ENCODE assay signal across 15 cellular contexts in genomic region chr3:169348981-169349942, GRCh38.
DNase-seq lines count a peak whose midpoint lies in the region; ATAC-seq, FAIRE-seq and TF ChIP-seq lines count a peak whose summit lies in the region.
"Had no signal": no experiment of that assay in that cellular context is flagged by ENCODE, and none has a peak within 500 bp of the region (broad histone marks: within the 10 kb centered on the region; RNA-seq: fewer than 3 reads in every experiment).

No MANE protein-coding gene starts in this region.

- peak; percentile 60 for FAIRE-seq in endothelial cell of umbilical vein (lab: Jason Lieb, UNC)

- peak overlapping the region in 2 of 3 experiments; percentile 14 to 22 for H3K4me3 ChIP-seq in endothelial cell of umbilical vein (replicated peaks in 1 of 3; ENCODE audit: insufficient read depth in 1 of 3, low read depth in 1 of 3, low read length in 3 of 3)
- no peak overlapping the region for H3K4me3 ChIP-seq in right atrium auricular region
- no peak overlapping the region for H3K4me3 ChIP-seq in neural progenitor cell
- H3K4me3 ChIP-seq: BLaER1, tibial nerve had no signal

- TF ChIP-seq CTCF in Calu3 (IDR thresholded peaks at IDR 0.05; ENCODE audit: unreplicated experiment) (no peak), RWPE1 (conservative IDR thresholded peaks at IDR 0.05; ENCODE audit: low read depth) (no peak), endothelial cell of umbilical vein (IDR thresholded peaks at IDR 0.05; ENCODE audit: extremely low read depth in 1 of 2, insufficient read depth in 1 of 2, low read depth in 1 of 2, low read length in 2 of 2) (no peak), mesothelial cell of epicardium (IDR thresholded peaks at IDR 0.05; ENCODE audit: unreplicated experiment) (no peak), right atrium auricular region (IDR thresholded peaks at IDR 0.05) (no peak), neural progenitor cell (IDR thresholded peaks at IDR 0.05) (no peak)

- peaks cover 8% of the 10 kb centered on the region for H3K36me3 Mint-ChIP-seq in Calu3 (ENCODE audit: insufficient read depth, unreplicated experiment)
- H3K36me3 Mint-ChIP-seq in mesothelial cell of epicardium: no peaks in the 10 kb centered on the region
- H3K36me3 Mint-ChIP-seq in neural progenitor cell: no peaks in the 10 kb centered on the region

- BruUV-seq in Calu3 (replicated peaks; lab: Mats Ljungman, UMichigan) (TSS peak; percentile 73), endothelial cell of umbilical vein (replicated peaks; lab: Mats Ljungman, UMichigan) (no TSS peak)

- TF ChIP-seq POLR2A in endothelial cell of umbilical vein (IDR thresholded peaks at IDR 0.05; ENCODE audit: low read depth, low read length): no peak

- DNase-seq in Calu3 (peak; percentile 60), RWPE1 (ENCODE audit: low spot score) (peak; percentile 68), endothelial cell of umbilical vein (ENCODE audit: low read depth, low spot score) (peak; percentile 69), mesothelial cell of epicardium (ENCODE audit: low spot score in 2 of 2, unreplicated experiment in 2 of 2) (no peak), right atrium auricular region (ENCODE audit: low spot score) (no peak), neural progenitor cell (ENCODE audit: low spot score) (no peak)
- DNase-seq: aorta, GOT3, NCI-H2107, retina had no signal

- H3K4me3 Mint-ChIP-seq in Calu3 (ENCODE audit: low read depth, unreplicated experiment) (peak overlapping the region; percentile 65), mesothelial cell of epicardium (peak overlapping the region; percentile 11), neural progenitor cell (no peak overlapping the region)

- dilution Hi-C loops in endothelial cell of umbilical vein (cut with MboI; ENCODE audit: extremely low pct_ligation_motif_present, low sequenced_read_pairs): no loop called here

- H3K27ac ChIP-seq in RWPE1 (no peak overlapping the region), endothelial cell of umbilical vein (ENCODE audit: insufficient read depth, low read depth, low read length) (peak overlapping the region; percentile 78), right atrium auricular region (no peak overlapping the region), neural progenitor cell (no peak overlapping the region)
- H3K27ac ChIP-seq: BLaER1, KMS-11, tibial nerve had no signal

- H3K27me3 Mint-ChIP-seq in Calu3 (ENCODE audit: unreplicated experiment) (no peaks in the 10 kb centered on the region), mesothelial cell of epicardium (ENCODE audit: low read depth) (peaks cover 2% of the 10 kb centered on the region), neural progenitor cell (ENCODE audit: insufficient read depth, low read depth) (peaks cover 2% of the 10 kb centered on the region)

- ATAC-seq in HG03045 (IDR thresholded peaks at IDR 0.05; ENCODE audit: unreplicated experiment) (no peak), GM19455 (IDR thresholded peaks at IDR 0.05; ENCODE audit: unreplicated experiment) (no peak)

- H4K20me1 ChIP-seq in endothelial cell of umbilical vein (replicated peaks; ENCODE audit: control insufficient read depth, extremely low read depth, insufficient read depth, low read length): no peaks in the 10 kb centered on the region
- no peaks in the 10 kb centered on the region for H4K20me1 ChIP-seq in neural progenitor cell (ENCODE audit: low read depth)
- H4K20me1 ChIP-seq: BLaER1 had no signal

- peaks cover 17% of the 10 kb centered on the region for H3K4me1 ChIP-seq in endothelial cell of umbilical vein (ENCODE audit: control insufficient read depth, extremely low read depth, insufficient read depth, low read length)
- no peaks in the 10 kb centered on the region for H3K4me1 ChIP-seq in right atrium auricular region
- H3K4me1 ChIP-seq in neural progenitor cell: peaks cover 59% of the 10 kb centered on the region
- H3K4me1 ChIP-seq: BLaER1, tibial nerve had no signal

- H3K9me3 Mint-ChIP-seq in Calu3 (ENCODE audit: low read depth, unreplicated experiment): no peaks in the 10 kb centered on the region
- H3K9me3 Mint-ChIP-seq in mesothelial cell of epicardium: no peaks in the 10 kb centered on the region
- peaks cover 3% of the 10 kb centered on the region for H3K9me3 Mint-ChIP-seq in neural progenitor cell

- peak overlapping the region; percentile 15 for H3K9ac ChIP-seq in endothelial cell of umbilical vein (replicated peaks; ENCODE audit: extremely low read depth, insufficient read depth, low read length)
- no peak overlapping the region for H3K9ac ChIP-seq in neural progenitor cell
- H3K9ac ChIP-seq: BLaER1, KMS-11 had no signal

- peak overlapping the region; percentile 96 for H3K27ac Mint-ChIP-seq in Calu3 (ENCODE audit: unreplicated experiment)
- H3K27ac Mint-ChIP-seq in mesothelial cell of epicardium: peak overlapping the region; percentile 75
- H3K27ac Mint-ChIP-seq in neural progenitor cell: no peak overlapping the region

- H3K9me1 ChIP-seq in endothelial cell of umbilical vein (replicated peaks; ENCODE audit: control insufficient read depth, extremely low read depth, insufficient read depth, low read length): no peaks in the 10 kb centered on the region

- H2AFZ ChIP-seq in endothelial cell of umbilical vein (ENCODE audit: low read depth, low read length) (peak overlapping the region; percentile 86), neural progenitor cell (replicated peaks) (no peak overlapping the region)

- CTCF ChIA-PET in Calu3 (lab: Charles Lee): interaction anchor here (0.6 to 1.8 kb wide), 23 partner anchors 9 to 936 kb away, joined by 3 to 12 read pairs (median 4); no protein-coding TSS in a partner anchor
- CTCF ChIA-PET in RWPE1 (lab: Yijun Ruan, JAX): interaction anchor here (0.6 kb wide), 1 partner anchor 200 kb away, joined by 3 read pairs; no protein-coding TSS in a partner anchor
- CTCF ChIA-PET in endothelial cell of umbilical vein (lab: Charles Lee): no interaction called here

- H3K9me3 ChIP-seq in endothelial cell of umbilical vein (replicated peaks; ENCODE audit: control insufficient read depth, insufficient read depth, low read length) (no peaks in the 10 kb centered on the region), right atrium auricular region (no peaks in the 10 kb centered on the region), neural progenitor cell (ENCODE audit: low read depth) (no peaks in the 10 kb centered on the region)
- H3K9me3 ChIP-seq: BLaER1, tibial nerve had no signal

- H3K4me2 ChIP-seq in endothelial cell of umbilical vein (ENCODE audit: insufficient read depth, low read length): peak overlapping the region; percentile 85
- no peak overlapping the region for H3K4me2 ChIP-seq in neural progenitor cell
- H3K4me2 ChIP-seq: BLaER1, KMS-11 had no signal

- no peaks in the 10 kb centered on the region for H3K27me3 ChIP-seq in endothelial cell of umbilical vein (ENCODE audit: control insufficient read depth in 2 of 2, insufficient read depth in 2 of 2, low read length in 2 of 2)
- no peaks in the 10 kb centered on the region for H3K27me3 ChIP-seq in right atrium auricular region
- H3K27me3 ChIP-seq in neural progenitor cell: no peaks in the 10 kb centered on the region

- H3K36me3 ChIP-seq in endothelial cell of umbilical vein (ENCODE audit: control insufficient read depth in 2 of 2, extremely low read depth in 1 of 2, insufficient read depth in 2 of 2, low read length in 2 of 2) (no peaks in the 10 kb centered on the region), right atrium auricular region (no peaks in the 10 kb centered on the region), neural progenitor cell (no peaks in the 10 kb centered on the region)
- H3K36me3 ChIP-seq: BLaER1, tibial nerve had no signal

- H3K4me1 Mint-ChIP-seq in Calu3 (ENCODE audit: low read depth, unreplicated experiment) (peaks cover 74% of the 10 kb centered on the region), mesothelial cell of epicardium (peaks cover 50% of the 10 kb centered on the region), neural progenitor cell (peaks cover 48% of the 10 kb centered on the region)

- POLR2A ChIA-PET in RWPE1 (lab: Yijun Ruan, JAX; ENCODE audit: low non-redundant PET): no interaction called here
- POLR2A ChIA-PET in endothelial cell of umbilical vein (lab: Charles Lee): interaction anchor here (0.6 to 0.7 kb wide), 2 partner anchors 80 to 111 kb away, joined by 3 to 11 read pairs; no protein-coding TSS in a partner anchor

- intact Hi-C loops in Calu3 (cut with micrococcal nuclease; ENCODE audit: unreplicated experiment): loop anchor here (1.0 to 5.0 kb wide), 5 partner anchors 40 to 397 kb away; partner anchors contain the start of gene MECOM
- intact Hi-C loops in endothelial cell of umbilical vein (cut with micrococcal nuclease): no loop called here

- peaks cover 14% of the 10 kb centered on the region for H3F3A ChIP-seq in neural progenitor cell (ENCODE audit: low read depth)

- H3K79me2 ChIP-seq in endothelial cell of umbilical vein (ENCODE audit: control insufficient read depth, insufficient read depth, low read length) (peaks cover 3% of the 10 kb centered on the region), neural progenitor cell (ENCODE audit: low read depth) (no peaks in the 10 kb centered on the region)

TF ChIP-seq in endothelial cell of umbilical vein, 7 proteins besides CTCF, POLR2A, EP300 and RAD21:
- no peak for TF ChIP-seq EZH2 (IDR thresholded peaks at IDR 0.05; ENCODE audit: borderline replicate concordance, low read depth, low read length, severe bottlenecking)
- TF ChIP-seq MYC (IDR thresholded peaks at IDR 0.05; ENCODE audit: low read depth, low read length): no peak
- peak; percentile 28 for TF ChIP-seq JUN (IDR thresholded peaks at IDR 0.05; ENCODE audit: borderline replicate concordance, insufficient read depth, insufficient read length, low read depth)
- TF ChIP-seq FOS (IDR thresholded peaks at IDR 0.05; ENCODE audit: borderline replicate concordance, insufficient read depth, low read length): peak; percentile 60
- no peak for TF ChIP-seq POLR2AphosphoS5 (IDR thresholded peaks at IDR 0.05; ENCODE audit: insufficient read depth, low read depth, low read length)
- no peak for TF ChIP-seq MAX (IDR thresholded peaks at IDR 0.05; ENCODE audit: insufficient read depth, insufficient read length)
- TF ChIP-seq GATA2 (IDR thresholded peaks at IDR 0.05; ENCODE audit: insufficient read depth, insufficient read length, low read depth, low read length): no peak

Comparison
In these comparisons a context has a peak if more than half of its experiments do, and no peak if none do; other contexts are left out.
1. DNase-seq: peak in Calu3 (single experiment), RWPE1 (single experiment) and endothelial cell of umbilical vein (single experiment); none in mesothelial cell of epicardium (0 of 2), right atrium auricular region (single experiment) and neural progenitor cell (single experiment).
2. H3K4me3 ChIP-seq: peak in endothelial cell of umbilical vein (2 of 3); none in right atrium auricular region (0 of 2) and neural progenitor cell (single experiment).